1 cellular context compared by ENCODE assay signal in the genomic region with DNA sequence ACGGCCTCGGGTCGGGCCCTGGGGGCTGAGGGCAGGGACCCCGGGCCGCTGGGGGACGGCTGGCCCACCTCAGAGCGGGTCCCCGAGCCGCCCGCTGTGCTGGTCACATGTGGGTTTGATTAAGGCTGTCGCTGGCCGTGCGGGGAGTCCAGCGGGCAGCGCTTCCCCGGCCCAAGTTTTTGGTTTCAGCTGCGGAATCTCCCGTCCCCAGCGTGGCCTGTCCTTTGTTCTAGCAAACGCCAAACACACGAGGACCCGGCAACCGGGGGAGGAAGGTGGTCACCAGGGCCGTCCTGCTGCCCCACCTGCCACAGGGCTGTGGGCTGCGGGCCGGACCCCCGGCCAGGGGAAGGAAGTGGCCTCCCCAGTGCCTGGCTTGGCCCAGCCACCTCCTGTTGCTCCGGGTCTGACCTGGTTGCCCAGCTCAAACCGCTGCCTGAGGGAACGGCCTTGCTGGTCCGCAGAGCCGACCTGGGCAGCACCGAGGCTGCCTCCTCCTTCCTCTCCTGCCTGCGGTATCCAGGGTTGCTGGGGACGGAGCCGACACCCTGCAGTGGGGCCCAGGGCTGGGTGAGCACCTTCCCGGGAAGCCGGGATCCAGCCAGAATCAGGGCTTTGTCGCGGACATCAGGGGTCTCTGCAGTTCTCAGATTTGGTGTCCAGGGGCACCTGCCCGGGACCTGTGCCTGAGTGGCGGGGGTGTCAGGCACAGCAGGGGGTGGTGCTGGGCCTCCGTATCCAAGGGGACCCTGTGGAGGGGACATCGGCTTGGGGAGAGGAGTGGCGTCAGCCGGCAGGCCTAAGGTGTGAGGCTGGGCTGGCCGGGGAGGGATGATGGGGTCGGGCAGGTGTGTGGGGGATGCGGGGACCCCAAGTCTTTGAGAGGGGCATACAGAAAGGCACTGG.
A peak's percentile ranks its signal among the peaks of the same experiment; 100 is the strongest.
TF ChIP-seq lines count a peak whose summit lies in the region.

No MANE protein-coding gene starts in this region.

TF ChIP-seq in HepG2, 621 proteins besides CTCF, POLR2A, EP300 and RAD21 (continued from another document):
- TF ChIP-seq, protein P1, sequence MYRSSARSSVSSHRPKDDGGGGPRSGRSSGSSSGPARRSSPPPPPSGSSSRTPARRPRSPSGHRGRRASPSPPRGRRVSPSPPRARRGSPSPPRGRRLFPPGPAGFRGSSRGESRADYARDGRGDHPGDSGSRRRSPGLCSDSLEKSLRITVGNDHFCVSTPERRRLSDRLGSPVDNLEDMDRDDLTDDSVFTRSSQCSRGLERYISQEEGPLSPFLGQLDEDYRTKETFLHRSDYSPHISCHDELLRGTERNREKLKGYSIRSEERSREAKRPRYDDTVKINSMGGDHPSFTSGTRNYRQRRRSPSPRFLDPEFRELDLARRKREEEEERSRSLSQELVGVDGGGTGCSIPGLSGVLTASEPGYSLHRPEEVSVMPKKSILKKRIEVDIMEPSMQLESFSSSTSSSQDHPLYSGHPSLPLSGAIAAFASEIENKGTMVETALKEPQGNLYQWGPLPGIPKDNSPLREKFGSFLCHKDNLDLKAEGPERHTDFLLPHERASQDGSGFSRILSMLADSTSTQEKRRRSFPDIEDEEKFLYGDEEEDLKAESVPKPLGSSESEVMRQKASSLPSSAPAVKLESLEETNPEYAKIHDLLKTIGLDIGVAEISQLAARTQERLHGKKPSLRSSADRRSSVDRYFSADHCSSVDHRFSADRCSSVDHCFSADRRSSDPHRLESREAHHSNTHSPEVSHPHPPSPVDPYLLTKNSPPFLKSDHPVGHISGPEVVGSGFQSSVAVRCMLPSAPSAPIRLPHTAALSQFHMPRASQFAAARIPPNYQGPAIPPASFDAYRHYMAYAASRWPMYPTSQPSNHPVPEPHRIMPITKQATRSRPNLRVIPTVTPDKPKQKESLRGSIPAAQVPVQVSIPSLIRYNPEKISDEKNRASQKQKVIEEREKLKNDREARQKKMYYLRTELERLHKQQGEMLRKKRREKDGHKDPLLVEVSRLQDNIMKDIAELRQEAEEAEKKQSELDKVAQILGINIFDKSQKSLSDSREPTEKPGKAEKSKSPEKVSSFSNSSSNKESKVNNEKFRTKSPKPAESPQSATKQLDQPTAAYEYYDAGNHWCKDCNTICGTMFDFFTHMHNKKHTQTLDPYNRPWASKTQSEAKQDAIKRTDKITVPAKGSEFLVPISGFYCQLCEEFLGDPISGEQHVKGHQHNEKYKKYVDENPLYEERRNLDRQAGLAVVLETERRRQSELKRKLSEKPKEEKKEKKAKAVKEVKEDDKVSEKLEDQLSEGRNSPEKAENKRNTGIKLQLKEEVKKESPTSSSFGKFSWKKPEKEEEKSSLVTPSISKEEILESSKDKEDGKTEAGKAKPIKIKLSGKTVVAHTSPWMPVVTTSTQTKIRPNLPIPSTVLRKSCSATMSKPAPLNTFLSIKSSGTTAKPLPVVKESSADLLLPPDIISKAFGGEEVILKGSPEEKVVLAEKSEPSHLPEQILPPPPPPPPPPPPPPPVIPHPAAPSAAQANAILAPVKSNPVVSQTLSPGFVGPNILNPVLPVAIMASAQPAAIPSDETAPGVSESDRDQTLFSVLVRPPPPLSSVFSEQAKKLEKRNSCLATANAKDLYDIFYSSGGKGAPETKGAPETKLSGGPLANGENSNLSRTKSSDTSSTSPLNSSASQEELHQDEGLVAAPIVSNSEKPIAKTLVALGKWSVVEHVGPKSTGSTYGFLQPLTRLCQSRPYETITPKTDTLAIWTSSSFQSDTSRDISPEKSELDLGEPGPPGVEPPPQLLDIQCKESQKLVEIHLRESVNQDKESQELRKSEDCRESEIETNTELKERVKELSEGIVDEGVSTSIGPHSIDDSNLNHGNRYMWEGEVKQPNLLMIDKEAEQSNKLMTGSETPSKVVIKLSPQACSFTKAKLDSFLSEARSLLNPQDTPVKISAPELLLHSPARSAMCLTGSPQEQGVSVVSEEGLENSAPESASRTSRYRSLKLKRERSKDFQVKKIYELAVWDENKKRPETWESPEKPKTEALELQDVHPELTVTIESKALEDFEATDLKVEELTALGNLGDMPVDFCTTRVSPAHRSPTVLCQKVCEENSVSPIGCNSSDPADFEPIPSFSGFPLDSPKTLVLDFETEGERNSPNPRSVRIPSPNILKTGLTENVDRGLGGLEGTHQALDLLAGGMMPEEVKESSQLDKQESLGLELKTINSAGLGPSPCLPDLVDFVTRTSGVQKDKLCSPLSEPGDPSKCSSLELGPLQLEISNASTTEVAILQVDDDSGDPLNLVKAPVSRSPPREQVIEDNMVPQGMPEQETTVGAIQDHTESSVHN (CRISPR knock-in tag; IDR thresholded peaks at IDR 0.05) = no peak
- TF ChIP-seq, protein P2, sequence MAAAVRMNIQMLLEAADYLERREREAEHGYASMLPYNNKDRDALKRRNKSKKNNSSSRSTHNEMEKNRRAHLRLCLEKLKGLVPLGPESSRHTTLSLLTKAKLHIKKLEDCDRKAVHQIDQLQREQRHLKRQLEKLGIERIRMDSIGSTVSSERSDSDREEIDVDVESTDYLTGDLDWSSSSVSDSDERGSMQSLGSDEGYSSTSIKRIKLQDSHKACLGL (CRISPR knock-in tag; IDR thresholded peaks at IDR 0.05) = peak; percentile 43; the same call in 1 of the 2 replicates
- TF ChIP-seq, protein P3, sequence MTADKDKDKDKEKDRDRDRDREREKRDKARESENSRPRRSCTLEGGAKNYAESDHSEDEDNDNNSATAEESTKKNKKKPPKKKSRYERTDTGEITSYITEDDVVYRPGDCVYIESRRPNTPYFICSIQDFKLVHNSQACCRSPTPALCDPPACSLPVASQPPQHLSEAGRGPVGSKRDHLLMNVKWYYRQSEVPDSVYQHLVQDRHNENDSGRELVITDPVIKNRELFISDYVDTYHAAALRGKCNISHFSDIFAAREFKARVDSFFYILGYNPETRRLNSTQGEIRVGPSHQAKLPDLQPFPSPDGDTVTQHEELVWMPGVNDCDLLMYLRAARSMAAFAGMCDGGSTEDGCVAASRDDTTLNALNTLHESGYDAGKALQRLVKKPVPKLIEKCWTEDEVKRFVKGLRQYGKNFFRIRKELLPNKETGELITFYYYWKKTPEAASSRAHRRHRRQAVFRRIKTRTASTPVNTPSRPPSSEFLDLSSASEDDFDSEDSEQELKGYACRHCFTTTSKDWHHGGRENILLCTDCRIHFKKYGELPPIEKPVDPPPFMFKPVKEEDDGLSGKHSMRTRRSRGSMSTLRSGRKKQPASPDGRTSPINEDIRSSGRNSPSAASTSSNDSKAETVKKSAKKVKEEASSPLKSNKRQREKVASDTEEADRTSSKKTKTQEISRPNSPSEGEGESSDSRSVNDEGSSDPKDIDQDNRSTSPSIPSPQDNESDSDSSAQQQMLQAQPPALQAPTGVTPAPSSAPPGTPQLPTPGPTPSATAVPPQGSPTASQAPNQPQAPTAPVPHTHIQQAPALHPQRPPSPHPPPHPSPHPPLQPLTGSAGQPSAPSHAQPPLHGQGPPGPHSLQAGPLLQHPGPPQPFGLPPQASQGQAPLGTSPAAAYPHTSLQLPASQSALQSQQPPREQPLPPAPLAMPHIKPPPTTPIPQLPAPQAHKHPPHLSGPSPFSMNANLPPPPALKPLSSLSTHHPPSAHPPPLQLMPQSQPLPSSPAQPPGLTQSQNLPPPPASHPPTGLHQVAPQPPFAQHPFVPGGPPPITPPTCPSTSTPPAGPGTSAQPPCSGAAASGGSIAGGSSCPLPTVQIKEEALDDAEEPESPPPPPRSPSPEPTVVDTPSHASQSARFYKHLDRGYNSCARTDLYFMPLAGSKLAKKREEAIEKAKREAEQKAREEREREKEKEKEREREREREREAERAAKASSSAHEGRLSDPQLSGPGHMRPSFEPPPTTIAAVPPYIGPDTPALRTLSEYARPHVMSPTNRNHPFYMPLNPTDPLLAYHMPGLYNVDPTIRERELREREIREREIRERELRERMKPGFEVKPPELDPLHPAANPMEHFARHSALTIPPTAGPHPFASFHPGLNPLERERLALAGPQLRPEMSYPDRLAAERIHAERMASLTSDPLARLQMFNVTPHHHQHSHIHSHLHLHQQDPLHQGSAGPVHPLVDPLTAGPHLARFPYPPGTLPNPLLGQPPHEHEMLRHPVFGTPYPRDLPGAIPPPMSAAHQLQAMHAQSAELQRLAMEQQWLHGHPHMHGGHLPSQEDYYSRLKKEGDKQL (CRISPR knock-in tag; IDR thresholded peaks at IDR 0.05; ENCODE audit: low read depth) = no peak
- peak; percentile 29 for TF ChIP-seq XRCC5 (optimal IDR thresholded peaks at IDR 0.05; ENCODE audit: low read length)
- TF ChIP-seq HNF4A (CRISPR knock-in tag; IDR thresholded peaks at IDR 0.05) = no peak
- no peak for TF ChIP-seq BORCS8-MEF2B (CRISPR knock-in tag; IDR thresholded peaks at IDR 0.05)
- TF ChIP-seq ZNF615 (CRISPR knock-in tag; IDR thresholded peaks at IDR 0.05; ENCODE audit: borderline replicate concordance) = no peak
- no peak for TF ChIP-seq MAF1 (CRISPR knock-in tag; IDR thresholded peaks at IDR 0.05; ENCODE audit: borderline replicate concordance)
- TF ChIP-seq PRPF4 (IDR thresholded peaks at IDR 0.05; ENCODE audit: low read depth, low read length, poor library complexity, severe bottlenecking) = no peak
- peak; percentile 35; the same call in 1 of the 2 replicates for TF ChIP-seq GABPB1 (CRISPR knock-in tag; IDR thresholded peaks at IDR 0.05)
- TF ChIP-seq TAF15 (IDR thresholded peaks at IDR 0.05; ENCODE audit: low read depth, low read length, poor library complexity, severe bottlenecking) = peak; percentile 17
- no peak for TF ChIP-seq GATAD1 (CRISPR knock-in tag; IDR thresholded peaks at IDR 0.05)
- TF ChIP-seq, protein P4, sequence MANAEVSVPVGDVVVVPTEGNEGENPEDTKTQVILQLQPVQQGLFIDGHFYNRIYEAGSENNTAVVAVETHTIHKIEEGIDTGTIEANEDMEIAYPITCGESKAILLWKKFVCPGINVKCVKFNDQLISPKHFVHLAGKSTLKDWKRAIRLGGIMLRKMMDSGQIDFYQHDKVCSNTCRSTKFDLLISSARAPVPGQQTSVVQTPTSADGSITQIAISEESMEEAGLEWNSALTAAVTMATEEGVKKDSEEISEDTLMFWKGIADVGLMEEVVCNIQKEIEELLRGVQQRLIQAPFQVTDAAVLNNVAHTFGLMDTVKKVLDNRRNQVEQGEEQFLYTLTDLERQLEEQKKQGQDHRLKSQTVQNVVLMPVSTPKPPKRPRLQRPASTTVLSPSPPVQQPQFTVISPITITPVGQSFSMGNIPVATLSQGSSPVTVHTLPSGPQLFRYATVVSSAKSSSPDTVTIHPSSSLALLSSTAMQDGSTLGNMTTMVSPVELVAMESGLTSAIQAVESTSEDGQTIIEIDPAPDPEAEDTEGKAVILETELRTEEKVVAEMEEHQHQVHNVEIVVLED (CRISPR knock-in tag; IDR thresholded peaks at IDR 0.05; ENCODE audit: borderline replicate concordance) = 0 out of 2 replicates have a peak, but pooled peaks have one; percentile 50
- TF ChIP-seq SPEN (CRISPR knock-in tag; IDR thresholded peaks at IDR 0.05; ENCODE audit: low read depth) = peak; percentile 39; the same call in 1 of the 2 replicates
- TF ChIP-seq, protein P5, sequence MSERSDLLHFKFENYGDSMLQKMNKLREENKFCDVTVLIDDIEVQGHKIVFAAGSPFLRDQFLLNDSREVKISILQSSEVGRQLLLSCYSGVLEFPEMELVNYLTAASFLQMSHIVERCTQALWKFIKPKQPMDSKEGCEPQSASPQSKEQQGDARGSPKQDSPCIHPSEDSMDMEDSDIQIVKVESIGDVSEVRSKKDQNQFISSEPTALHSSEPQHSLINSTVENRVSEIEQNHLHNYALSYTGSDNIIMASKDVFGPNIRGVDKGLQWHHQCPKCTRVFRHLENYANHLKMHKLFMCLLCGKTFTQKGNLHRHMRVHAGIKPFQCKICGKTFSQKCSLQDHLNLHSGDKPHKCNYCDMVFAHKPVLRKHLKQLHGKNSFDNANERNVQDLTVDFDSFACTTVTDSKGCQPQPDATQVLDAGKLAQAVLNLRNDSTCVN (CRISPR knock-in tag; IDR thresholded peaks at IDR 0.05; ENCODE audit: borderline replicate concordance) = no peak
